ENCODE assay signal across 1 cellular context in genomic region chr2:148531175-148532048, GRCh38.
TF ChIP-seq lines count a peak whose summit lies in the region.

No MANE protein-coding gene starts in this region.

TF ChIP-seq in WTC11, 78 proteins besides CTCF, POLR2A, EP300 and RAD21 (continued from another document):
- no peak for TF ChIP-seq E2F1 (CRISPR knock-in tag; IDR thresholded peaks at IDR 0.05)
